ENCODE assay signal across 8 cellular contexts in genomic region chr14:105679959-105680736, GRCh38.
DNase-seq lines count a peak whose midpoint lies in the region; ATAC-seq, FAIRE-seq and TF ChIP-seq lines count a peak whose summit lies in the region.
"Not testable (repeated sequence)": the region's sequence is repeated elsewhere in the genome, so short reads cannot be mapped to it uniquely, and the experiment has no call there.

No MANE protein-coding gene starts in this region.

- intact Hi-C loops in breast epithelium (cut with DNase I; ENCODE audit: low total_unique reads) = not testable (repeated sequence)
- intact Hi-C loops in natural killer cell (cut with micrococcal nuclease) = loop anchor here (10.0 kb wide), 1 partner anchor 365 kb away; no protein-coding TSS in a partner anchor

- not testable (repeated sequence) for H3K9me3 ChIP-seq in A549, breast epithelium

- peak; percentile 78 to 84 for ATAC-seq in A549
- peak; percentile 52 for ATAC-seq in GM18867 (IDR thresholded peaks at IDR 0.05; ENCODE audit: unreplicated experiment)
- peak; percentile 46 for ATAC-seq in GM21528 (IDR thresholded peaks at IDR 0.05; ENCODE audit: low FRiP score, unreplicated experiment)
- peak; percentile 41 for ATAC-seq in HG03039 (IDR thresholded peaks at IDR 0.05; ENCODE audit: unreplicated experiment)
- peak; percentile 70 to 81 (median 79) for ATAC-seq in natural killer cell

- H3K27ac Mint-ChIP-seq in natural killer cell = not testable (repeated sequence)

- DNase-seq in A549 (ENCODE audit: low read depth in 1 of 2, low spot score in 1 of 2) = not testable (repeated sequence)
- DNase-seq in activated CD4-positive, alpha-beta T cell treated with anti-CD3 and anti-CD28 coated beads, Interleukin-2, amount 50 U/mL, for 1 hour = peak; percentile 3
- peak in 1 of 2 donors; percentile 28 for DNase-seq in breast epithelium (ENCODE audit: low spot score in 2 of 2)
- DNase-seq in natural killer cell = peak; percentile 36

- H3K36me3 ChIP-seq in KMS-11 (ENCODE audit: insufficient read depth); breast epithelium: not testable (repeated sequence)

- peak overlapping the region; percentile 39 for H3K9ac ChIP-seq in KMS-11

- H3K4me2 ChIP-seq in A549 = peak overlapping the region; percentile 55; the same call in 2 of the 3 replicates
- not testable (repeated sequence) for H3K4me2 ChIP-seq in KMS-11

- POLR2A ChIA-PET in A549 (lab: Yijun Ruan, JAX) = not testable (repeated sequence)

- not testable (repeated sequence) for H3K4me1 ChIP-seq in A549; KMS-11 (ENCODE audit: low read depth, poor library complexity, severe bottlenecking); breast epithelium

- not testable (repeated sequence) for H3K4me3 Mint-ChIP-seq in natural killer cell

- WGBS in A549 (ENCODE audit: missing lambda C conversion rate) = no CpG with 5 or more reads among the region's 51 CpGs

- not testable (repeated sequence) for H3K9me3 Mint-ChIP-seq in natural killer cell

- FAIRE-seq in A549 (lab: Jason Lieb, UNC) = not testable (repeated sequence)

- H3K27me3 Mint-ChIP-seq in natural killer cell (ENCODE audit: low read depth in 2 of 2) = not testable (repeated sequence)

- TF ChIP-seq RAD21 in A549 (conservative IDR thresholded peaks at IDR 0.05 in 1 of 2, IDR thresholded peaks at IDR 0.05 in 1 of 2) = not testable (repeated sequence)

- H4K20me1 ChIP-seq in KMS-11 (ENCODE audit: insufficient read depth) = not testable (repeated sequence)

- H3K27me3 ChIP-seq in KMS-11 (ENCODE audit: insufficient read depth, low read depth); breast epithelium: not testable (repeated sequence)

- H3K4me3 ChIP-seq in A549; KMS-11 (IDR thresholded peaks at IDR 0.05; ENCODE audit: insufficient read depth, low read depth, low read length): not testable (repeated sequence)
- peak overlapping the region in 2 of 3 donors; percentile 25 to 41 for H3K4me3 ChIP-seq in breast epithelium

- not testable (repeated sequence) for TF ChIP-seq CTCF in A549 (IDR thresholded peaks at IDR 0.05); KMS-11 (conservative IDR thresholded peaks at IDR 0.05; ENCODE audit: low read depth, low read length); breast epithelium (IDR thresholded peaks at IDR 0.05); natural killer cell (IDR thresholded peaks at IDR 0.05)

- not testable (repeated sequence) for TF ChIP-seq EP300 in A549 (IDR thresholded peaks at IDR 0.05)

- peaks cover 0 to 12% of the 10 kb centered on the region in 2 donors for H3K4me1 Mint-ChIP-seq in natural killer cell

- TF ChIP-seq POLR2A in A549 (IDR thresholded peaks at IDR 0.05; ENCODE audit: low read length); breast epithelium (IDR thresholded peaks at IDR 0.05): not testable (repeated sequence)

- peak overlapping the region in 1 of 2 experiments; percentile 74; a peak in 2 of 6 replicates for H3K27ac ChIP-seq in A549
- not testable (repeated sequence) for H3K27ac ChIP-seq in KMS-11, breast epithelium

- H3K79me2 ChIP-seq in KMS-11 (ENCODE audit: insufficient read depth, low read depth) = not testable (repeated sequence)

- H3K36me3 Mint-ChIP-seq in natural killer cell = not testable (repeated sequence)

- H2AFZ ChIP-seq in KMS-11 (ENCODE audit: low read depth) = not testable (repeated sequence)

- CTCF ChIA-PET in A549 (lab: Yijun Ruan, JAX) = interaction anchor here (0.7 to 0.8 kb wide), 3 partner anchors 11 to 264 kb away, joined by 3 to 14 read pairs (median 3); no protein-coding TSS in a partner anchor
